ENCODE assay signal across 25 cellular contexts in genomic region chr12:108969622-108970021, GRCh38. TPM values are rescaled to one million over a fixed set of nuclear protein-coding genes. Genes with fewer than 3 reads are reported as not detected.
DNase-seq lines count a peak whose midpoint lies in the region; ATAC-seq, FAIRE-seq and TF ChIP-seq lines count a peak whose summit lies in the region.
"Had no signal": no experiment of that assay in that cellular context is flagged by ENCODE, and none has a peak within 500 bp of the region (broad histone marks: within the 10 kb centered on the region; RNA-seq: fewer than 3 reads in every experiment).

No MANE protein-coding gene starts in this region.

- POLR2A ChIA-PET in GM12878 (lab: Charles Lee), result no interaction called here

- CTCF ChIA-PET in GM12878 (lab: Yijun Ruan, JAX), result no interaction called here

- H3K9me3 ChIP-seq in GM12878 (replicated peaks; ENCODE audit: control insufficient read depth, insufficient read depth, low read length), result no peaks in the 10 kb centered on the region
- H3K9me3 ChIP-seq: A549; BE2C; BLaER1 treated with 17β-estradiol and CSF1 and Interleukin-3, amounts not matched to agents 10 nM and 100 nM had no signal

- SMC1A ChIA-PET in GM12878 (lab: Charles Lee; ENCODE audit: uncharacterized antibody, unreplicated experiment), result no interaction called here

- no peak for FAIRE-seq in GM12878 (lab: Jason Lieb, UNC)
- no peak for FAIRE-seq in GM12891 (lab: Jason Lieb, UNC)
- FAIRE-seq: A549, GM18507 had no signal

- DNase-seq in NCI-H82 (lab: John Stamatoyannopoulos, UW) (peak; percentile 29), NCI-H82 treated with DMSO at 0.1 percent for 48 hours (lab: John Stamatoyannopoulos, UW; ENCODE audit: unreplicated experiment) (no peak), NB4 (ENCODE audit: low read depth) (peak; percentile 31), GM12878 (ENCODE audit: low read depth, low spot score) (no peak), GM12891 (ENCODE audit: insufficient read length, low spot score) (no peak), GDM1 (lab: John Stamatoyannopoulos, UW) (no peak), T-helper 1 cell (no peak)
- DNase-seq: 8988T; ACHN; AML-193; BE2C; Calu3; CD4-positive, alpha-beta T cell; CD8-positive, alpha-beta memory T cell; DMS53; DMS79 treated with DMSO at 0.1 percent for 48 hours; H9 had no signal

- no peak overlapping the region for H3K9ac ChIP-seq in GM12878 (ENCODE audit: control insufficient read depth, insufficient read depth, low read length)
- H3K9ac ChIP-seq: BLaER1 treated with 17β-estradiol and CSF1 and Interleukin-3, amounts not matched to agents 10 nM and 100 nM had no signal

- ATAC-seq in GM12878, result no peak
- ATAC-seq: A549, GM23338, HCT116 had no signal

- intact Hi-C loops in GM12878 (cut with micrococcal nuclease; ENCODE audit: unreplicated experiment), result loop anchor here (5.0 kb wide), 1 partner anchor 123 kb away; the partner anchor contains the start of gene ALKBH2

- H3K4me3 ChIP-seq in NB4 (ENCODE audit: low read depth, low read length) (no peak overlapping the region), GM12878 (no peak overlapping the region)
- H3K4me3 ChIP-seq: A549; BLaER1 treated with 17β-estradiol and CSF1 and Interleukin-3, amounts not matched to agents 10 nM and 100 nM; GM23338 had no signal

- BruUV-seq in GM12878 (replicated peaks; lab: Mats Ljungman, UMichigan), result no TSS peak

- H2AFZ ChIP-seq in GM12878 (ENCODE audit: control insufficient read depth, low read depth, low read length), result no peak overlapping the region
- H2AFZ ChIP-seq: GM23338 had no signal

- H3K79me2 ChIP-seq in GM12878 (ENCODE audit: control insufficient read depth, insufficient read depth, low read length), result no peaks in the 10 kb centered on the region

- H3K27me3 ChIP-seq in GM12878 (replicated peaks in 1 of 2; ENCODE audit: control insufficient read depth in 2 of 2, insufficient read depth in 2 of 2, low read length in 1 of 2), result no peaks in the 10 kb centered on the region
- H3K27me3 ChIP-seq: BE2C; BLaER1 treated with 17β-estradiol and CSF1 and Interleukin-3, amounts not matched to agents 10 nM and 100 nM had no signal

- RAD21 ChIA-PET in GM12878 (lab: Charles Lee; ENCODE audit: unreplicated experiment), result interaction anchor here (0.6 kb wide), 1 partner anchor 72 kb away, joined by 3 read pairs; no protein-coding TSS in a partner anchor

- TF ChIP-seq EP300 in GM12878 (IDR thresholded peaks at IDR 0.05; ENCODE audit: borderline replicate concordance in 1 of 2, control insufficient read depth in 1 of 2, low read depth in 2 of 2, low read length in 2 of 2), result no peak

- in situ Hi-C loops in GM12878 (cut with MboI), result no loop called here

- 23% methylated on average over 2 of the region's 2 CpGs for WGBS in GM12878 (ENCODE audit: insufficient coverage, insufficient replicate concordance, low lambda C conversion rate, missing lambda C conversion rate)

- H3K4me1 ChIP-seq in GM12878 (ENCODE audit: control insufficient read depth, insufficient read depth, low read length), result no peaks in the 10 kb centered on the region
- H3K4me1 ChIP-seq: A549, BE2C had no signal

- TF ChIP-seq CTCF in NB4 (IDR thresholded peaks at IDR 0.05; ENCODE audit: low read depth, low read length), result no peak
- no peak for TF ChIP-seq CTCF in GM12878 (IDR thresholded peaks at IDR 0.05 in 2 of 3, conservative IDR thresholded peaks at IDR 0.05 in 1 of 3; ENCODE audit: control insufficient read depth in 2 of 3, extremely low read depth in 1 of 3, insufficient read depth in 1 of 3, low read depth in 3 of 3, low read length in 3 of 3)

- no peak overlapping the region for H3K27ac ChIP-seq in GM12878 (ENCODE audit: control insufficient read depth, insufficient read depth)
- H3K27ac ChIP-seq: A549; BLaER1 treated with 17β-estradiol and CSF1 and Interleukin-3, amounts not matched to agents 10 nM and 100 nM had no signal

- H3K4me2 ChIP-seq in GM12878 (ENCODE audit: control insufficient read depth, insufficient read depth), result no peak overlapping the region
- H3K4me2 ChIP-seq: A549; BLaER1 treated with 17β-estradiol and CSF1 and Interleukin-3, amounts not matched to agents 10 nM and 100 nM; GM23338 had no signal

- TF ChIP-seq POLR2A in NB4 (IDR thresholded peaks at IDR 0.05; ENCODE audit: extremely low read depth, insufficient read length) (no peak), GM12878 (IDR thresholded peaks at IDR 0.05; ENCODE audit: low read depth, low read length) (no peak), GM12891 (IDR thresholded peaks at IDR 0.05; ENCODE audit: low read depth, low read length) (no peak)

- no peaks in the 10 kb centered on the region for H4K20me1 ChIP-seq in GM12878 (ENCODE audit: control insufficient read depth, insufficient read depth)
- H4K20me1 ChIP-seq: BLaER1 treated with 17β-estradiol and CSF1 and Interleukin-3, amounts not matched to agents 10 nM and 100 nM had no signal

- no peak for TF ChIP-seq RAD21 in GM12878 (IDR thresholded peaks at IDR 0.05; ENCODE audit: insufficient read depth, low read depth, low read length)

- no peaks in the 10 kb centered on the region for H3K36me3 ChIP-seq in GM12878 (ENCODE audit: control insufficient read depth in 2 of 2, insufficient read depth in 2 of 2, low read length in 1 of 2)
- H3K36me3 ChIP-seq: BE2C; BLaER1 treated with 17β-estradiol and CSF1 and Interleukin-3, amounts not matched to agents 10 nM and 100 nM had no signal

TF ChIP-seq in GM12878, 131 proteins besides CTCF, POLR2A, EP300 and RAD21 (continues in another document):
- TF ChIP-seq PRDM15 (CRISPR knock-in tag; IDR thresholded peaks at IDR 0.05), result no peak

TF ChIP-seq in GM12891, 5 proteins besides CTCF, POLR2A, EP300 and RAD21:
- TF ChIP-seq SPI1 (IDR thresholded peaks at IDR 0.05; ENCODE audit: low read depth, low read length) (no peak), PAX5 (IDR thresholded peaks at IDR 0.05; ENCODE audit: insufficient read depth, low read length, severe bottlenecking) (no peak), POU2F2 (IDR thresholded peaks at IDR 0.05; ENCODE audit: low read depth, low read length) (no peak), POLR2AphosphoS5 (IDR thresholded peaks at IDR 0.05; ENCODE audit: low read depth, low read length) (no peak), TAF1 (IDR thresholded peaks at IDR 0.05; ENCODE audit: low read depth, low read length) (no peak)

RNA-seq across cellular contexts. Expression of gene SVOP, which starts 51.2 kb away (rescaled TPM):
- total RNA-seq in GM12878 (2013; cell fraction: nucleolus; rRNA removed), result not detected in 2 replicates
- under 0.01 TPM in 1 of 2 replicates, not detected in the other for total RNA-seq in GM12878 (2014; rRNA removed)
- total RNA-seq in GM12878 (2014; rRNA removed; fragmentation: Illumina TruSeq; extraction: Trizol), result not detected in 2 replicates
- total RNA-seq in GM12878 (2021), result not detected in 2 replicates
- polyA plus RNA-seq in GM12878 (2011; ENCODE audit: low read depth), result not detected
- not detected in 2 replicates for polyA plus RNA-seq in GM12878 (2011; rRNA removed)
- not detected in 2 replicates for polyA plus RNA-seq in GM12878 (2011; cell fraction: cytosol; rRNA removed)
- not detected in 2 replicates for polyA plus RNA-seq in GM12878 (2011; cell fraction: nucleus; rRNA removed)
- not detected in 2 replicates for polyA plus RNA-seq in GM12878 (2012)
- polyA plus RNA-seq in GM12878 (2014; fragmentation: Illumina TruSeq; extraction: Trizol), result not detected in 2 replicates
- polyA plus RNA-seq in GM12878 (2014; fragmentation: Nextera tagmentation; extraction: Ambion mirVana), result not detected
- polyA plus RNA-seq in GM12878 (2014; rRNA removed), result not detected in 2 replicates
- not detected for polyA plus RNA-seq in GM12878 (2016; fragmentation: Nextera tagmentation; extraction: Ambion mirVana)
- not detected in 2 replicates for polyA minus RNA-seq in GM12878 (2011; rRNA and poly(A)+ RNA removed)
- polyA minus RNA-seq in GM12878 (2011; cell fraction: cytosol; rRNA and poly(A)+ RNA removed), result not detected in 2 replicates
- not detected in 2 replicates for polyA minus RNA-seq in GM12878 (2011; cell fraction: nucleus; rRNA and poly(A)+ RNA removed)
- not detected for polyA plus RNA-seq in GM12891 (2012; ENCODE audit: low read depth, missing spikeins)
- total RNA-seq: Calu3; CD4-positive, alpha-beta T cell; CD8-positive, alpha-beta memory T cell; Daoy; H4 had no signal
- polyA plus RNA-seq: A549; CD14-positive monocyte; CD8-positive, alpha-beta memory T cell; GM23338 had no signal

Comparison
In these comparisons a context has a peak if more than half of its experiments do, and no peak if none do; other contexts are left out.
1. DNase-seq: peak in NCI-H82 (single experiment) and NB4 (single experiment); none in NCI-H82 treated with DMSO at 0.1 percent for 48 hours (single experiment), GM12878 (single experiment), GM12891 (single experiment), GDM1 (single experiment) and T-helper 1 cell (0 of 5).